ENCODE assay signal across 8 cellular contexts in the genomic region with DNA sequence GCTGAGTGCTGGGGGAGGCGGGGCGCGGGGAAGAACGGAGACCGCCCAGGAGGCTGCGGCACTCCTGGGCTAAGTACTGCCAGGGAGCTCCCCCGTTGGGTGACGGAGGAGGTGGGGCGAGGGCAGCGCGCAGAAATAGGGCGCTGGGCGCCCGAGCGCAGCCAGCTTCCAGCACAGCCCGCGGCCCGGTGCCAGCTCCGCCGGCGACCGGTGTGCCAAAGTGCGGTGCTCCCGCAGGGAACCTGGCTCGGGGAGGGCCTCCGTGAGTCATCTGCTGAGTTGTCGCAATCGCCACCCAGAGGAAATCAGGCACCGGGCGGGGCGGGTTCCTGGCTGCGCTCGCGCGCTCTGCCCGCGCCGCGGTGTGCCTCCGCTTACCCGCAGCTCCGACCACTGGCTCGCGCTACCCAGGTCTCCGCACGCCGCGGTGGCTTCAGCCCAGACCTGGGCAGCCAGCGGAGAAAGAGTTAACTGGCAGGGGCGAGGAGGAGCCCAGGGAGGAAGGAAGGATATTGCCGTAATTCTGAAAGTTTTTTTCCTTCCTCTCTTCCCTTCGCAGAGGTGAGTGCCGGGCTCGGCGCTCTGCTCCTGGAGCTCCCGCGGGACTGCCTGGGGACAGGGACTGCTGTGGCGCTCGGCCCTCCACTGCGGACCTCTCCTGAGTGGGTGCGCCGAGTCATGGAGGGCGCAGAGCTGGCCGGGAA. TPM values are rescaled to one million over a fixed set of nuclear protein-coding genes. Genes with fewer than 3 reads are reported as not detected.
DNase-seq lines count a peak whose midpoint lies in the region; ATAC-seq and TF ChIP-seq lines count a peak whose summit lies in the region.

GPAT3 (plus strand) TSS at position 164 of the 704 bp plus-strand sequence; CDS start at position 679, 515 bp downstream.

- H3K27me3 ChIP-seq in naive thymus-derived CD4-positive, alpha-beta T cell (ENCODE audit: control insufficient read depth in 2 of 2, insufficient read depth in 2 of 2, low read length in 2 of 2) = no peaks in the 10 kb centered on the region

- intact Hi-C loops in naive thymus-derived CD4-positive, alpha-beta T cell (cut with micrococcal nuclease) = loop anchor here (1.0 to 5.0 kb wide), 7 partner anchors 31 to 1047 kb away; partner anchors contain the start of genes ABRAXAS1 (in 2 of the 2), CDS1 (in 1 of the 2), HELQ (in 1 of the 2) and THAP9 (in 1 of the 2)

- no peaks in the 10 kb centered on the region for H3K9me3 Mint-ChIP-seq in naive thymus-derived CD4-positive, alpha-beta T cell
- H3K9me3 Mint-ChIP-seq in stimulated activated memory B cell treated with anti-CD40 and anti-IgM and Interleukin-4, amounts not matched to agents 10 μg/mL and 1 μg/mL and 100 μg/mL, for 72 hours = no peaks in the 10 kb centered on the region

- peak within 1 kb of the TSS; percentile 87 to 97 (median 90) for H3K4me3 Mint-ChIP-seq in naive thymus-derived CD4-positive, alpha-beta T cell
- H3K4me3 Mint-ChIP-seq in stimulated activated memory B cell treated with anti-CD40 and anti-IgM and Interleukin-4, amounts not matched to agents 10 μg/mL and 1 μg/mL and 100 μg/mL, for 72 hours = peak within 1 kb of the TSS; percentile 89

- H3K36me3 Mint-ChIP-seq in naive thymus-derived CD4-positive, alpha-beta T cell = no peaks in the 10 kb centered on the region
- H3K36me3 Mint-ChIP-seq in stimulated activated memory B cell treated with anti-CD40 and anti-IgM and Interleukin-4, amounts not matched to agents 10 μg/mL and 1 μg/mL and 100 μg/mL, for 72 hours = no peaks in the 10 kb centered on the region

- H3K4me3 ChIP-seq in AG09309 (ENCODE audit: control insufficient read depth, low read depth, low read length) = peak within 1 kb of the TSS; percentile 82
- H3K4me3 ChIP-seq in naive thymus-derived CD4-positive, alpha-beta T cell (ENCODE audit: low read length) = peak within 1 kb of the TSS; percentile 80

- peak within 1 kb of the TSS; percentile 56 for H3K27ac ChIP-seq in naive thymus-derived CD4-positive, alpha-beta T cell (ENCODE audit: low read depth, low read length)

- CTCF ChIA-PET in naive thymus-derived CD4-positive, alpha-beta T cell (lab: Charles Lee) = interaction anchor here (0.6 to 1.2 kb wide), 3 partner anchors 91 to 980 kb away, joined by 3 to 4 read pairs (median 4); no protein-coding TSS in a partner anchor

- peak; percentile 77 for ATAC-seq in GM18907 (IDR thresholded peaks at IDR 0.05; ENCODE audit: unreplicated experiment)
- ATAC-seq in HG03108 (IDR thresholded peaks at IDR 0.05; ENCODE audit: unreplicated experiment) = peak; percentile 69
- peak; percentile 89 for ATAC-seq in naive thymus-derived CD4-positive, alpha-beta T cell
- peak; percentile 88 for ATAC-seq in stimulated activated memory B cell treated with anti-CD40 and anti-IgM and Interleukin-4, amounts not matched to agents 10 μg/mL and 1 μg/mL and 100 μg/mL, for 72 hours

- peaks cover 13 to 37% (median 17%) of the 10 kb centered on the region in 7 donors for H3K4me1 Mint-ChIP-seq in naive thymus-derived CD4-positive, alpha-beta T cell
- peaks cover 23% of the 10 kb centered on the region for H3K4me1 Mint-ChIP-seq in stimulated activated memory B cell treated with anti-CD40 and anti-IgM and Interleukin-4, amounts not matched to agents 10 μg/mL and 1 μg/mL and 100 μg/mL, for 72 hours

- TF ChIP-seq POLR2A in erythroblast (IDR thresholded peaks at IDR 0.05; ENCODE audit: low read length) = no peak

- H3K27ac Mint-ChIP-seq in naive thymus-derived CD4-positive, alpha-beta T cell = peak within 1 kb of the TSS; percentile 24 to 92 (median 73)
- peak within 1 kb of the TSS; percentile 80 for H3K27ac Mint-ChIP-seq in stimulated activated memory B cell treated with anti-CD40 and anti-IgM and Interleukin-4, amounts not matched to agents 10 μg/mL and 1 μg/mL and 100 μg/mL, for 72 hours

- H3K36me3 ChIP-seq in naive thymus-derived CD4-positive, alpha-beta T cell (ENCODE audit: control insufficient read depth in 2 of 3, insufficient read depth in 3 of 3, low read length in 3 of 3) = peaks cover 0 to 5% (median 0%) of the 10 kb centered on the region in 3 experiments

- POLR2A ChIA-PET in naive thymus-derived CD4-positive, alpha-beta T cell (lab: Charles Lee) = interaction anchor here (0.9 to 2.8 kb wide), 3 partner anchors 19 to 81 kb away, joined by 3 to 16 read pairs (median 8); partner anchors contain the start of genes ABRAXAS1, HELQ and MRPS18C

- peaks cover 0 to 57% (median 16%) of the 10 kb centered on the region in 5 donors for H3K27me3 Mint-ChIP-seq in naive thymus-derived CD4-positive, alpha-beta T cell
- peaks cover 26% of the 10 kb centered on the region for H3K27me3 Mint-ChIP-seq in stimulated activated memory B cell treated with anti-CD40 and anti-IgM and Interleukin-4, amounts not matched to agents 10 μg/mL and 1 μg/mL and 100 μg/mL, for 72 hours

- no peak for TF ChIP-seq CTCF in AG09309 (IDR thresholded peaks at IDR 0.05; ENCODE audit: control insufficient read depth, insufficient read depth, low read depth, low read length, missing control alignments)

- H3K4me1 ChIP-seq in naive thymus-derived CD4-positive, alpha-beta T cell (ENCODE audit: control insufficient read depth in 2 of 2, insufficient read depth in 2 of 2, low read length in 2 of 2) = peaks cover 0 to 8% of the 10 kb centered on the region in 2 donors

- H3K9me3 ChIP-seq in naive thymus-derived CD4-positive, alpha-beta T cell (ENCODE audit: control insufficient read depth in 2 of 3, low read length in 3 of 3) = no peaks in the 10 kb centered on the region

- DNase-seq in AG09309 (ENCODE audit: low read depth) (no peak), OCI-M1 (lab: John Stamatoyannopoulos, UW) (peak; percentile 76), erythroblast (lab: John Stamatoyannopoulos, UW) (peak; percentile 62 to 80)
- DNase-seq in activated T-cell treated with anti-CD3 and anti-CD28 coated beads, Interleukin-2, amount 50 U/mL, for 48 hours = peak; percentile 77 to 82
- DNase-seq in naive thymus-derived CD4-positive, alpha-beta T cell = peak in 5 of 9 donors; percentile 37 to 76 (median 57)

RNA-seq across cellular contexts. Expression of gene GPAT3, which starts in this region (rescaled TPM):
- total RNA-seq in naive thymus-derived CD4-positive, alpha-beta T cell = 10 to 100 TPM in 1 of 5 experiments, 1 to 10 TPM in 4; 3.0 to 14.6 (median 5.8) TPM
- polyA plus RNA-seq in naive thymus-derived CD4-positive, alpha-beta T cell = 1 to 10 TPM; 1.5 to 3.5 TPM
